Comparison of ENCODE assay signal across 2 cellular contexts in the genomic region with DNA sequence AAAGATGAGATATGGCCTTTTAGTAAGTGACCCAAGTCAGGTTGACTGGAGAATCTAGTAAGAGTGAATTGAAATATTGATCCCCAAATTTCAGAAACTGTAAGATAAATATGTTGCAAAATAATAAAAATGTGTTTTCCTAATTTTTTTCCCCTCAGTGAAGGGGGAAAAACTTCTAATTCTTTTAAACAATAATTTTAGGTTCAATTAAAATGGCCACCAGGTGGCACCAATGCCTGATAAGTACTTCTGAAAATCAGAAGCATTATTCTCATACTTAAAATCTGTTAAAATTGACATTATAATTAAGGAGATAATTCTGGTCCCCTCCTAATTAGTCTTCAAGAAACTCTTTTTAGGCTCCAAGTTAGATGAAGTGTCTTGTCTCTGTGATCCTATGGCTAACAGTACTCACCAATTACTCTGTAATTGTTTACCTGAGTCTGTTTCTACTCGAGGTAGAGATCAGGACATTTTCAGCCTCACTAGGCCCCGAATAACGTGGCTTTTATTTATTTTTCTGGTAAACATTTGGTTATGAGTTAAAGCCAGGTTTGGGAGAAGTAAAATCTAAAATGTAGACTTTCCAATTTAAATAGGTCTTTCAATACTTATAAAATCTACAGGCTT.
TF ChIP-seq lines count a peak whose summit lies in the region.

No MANE protein-coding gene starts in this region.

TF ChIP-seq in GM12878, 131 proteins besides CTCF, POLR2A, EP300 and RAD21:
- TF ChIP-seq SMC3 (IDR thresholded peaks at IDR 0.05; ENCODE audit: borderline replicate concordance, low read length) (peak; percentile 69; the same call in 1 of the 2 replicates), CHD4 (IDR thresholded peaks at IDR 0.05) (no peak)
- TF ChIP-seq, protein P1, sequence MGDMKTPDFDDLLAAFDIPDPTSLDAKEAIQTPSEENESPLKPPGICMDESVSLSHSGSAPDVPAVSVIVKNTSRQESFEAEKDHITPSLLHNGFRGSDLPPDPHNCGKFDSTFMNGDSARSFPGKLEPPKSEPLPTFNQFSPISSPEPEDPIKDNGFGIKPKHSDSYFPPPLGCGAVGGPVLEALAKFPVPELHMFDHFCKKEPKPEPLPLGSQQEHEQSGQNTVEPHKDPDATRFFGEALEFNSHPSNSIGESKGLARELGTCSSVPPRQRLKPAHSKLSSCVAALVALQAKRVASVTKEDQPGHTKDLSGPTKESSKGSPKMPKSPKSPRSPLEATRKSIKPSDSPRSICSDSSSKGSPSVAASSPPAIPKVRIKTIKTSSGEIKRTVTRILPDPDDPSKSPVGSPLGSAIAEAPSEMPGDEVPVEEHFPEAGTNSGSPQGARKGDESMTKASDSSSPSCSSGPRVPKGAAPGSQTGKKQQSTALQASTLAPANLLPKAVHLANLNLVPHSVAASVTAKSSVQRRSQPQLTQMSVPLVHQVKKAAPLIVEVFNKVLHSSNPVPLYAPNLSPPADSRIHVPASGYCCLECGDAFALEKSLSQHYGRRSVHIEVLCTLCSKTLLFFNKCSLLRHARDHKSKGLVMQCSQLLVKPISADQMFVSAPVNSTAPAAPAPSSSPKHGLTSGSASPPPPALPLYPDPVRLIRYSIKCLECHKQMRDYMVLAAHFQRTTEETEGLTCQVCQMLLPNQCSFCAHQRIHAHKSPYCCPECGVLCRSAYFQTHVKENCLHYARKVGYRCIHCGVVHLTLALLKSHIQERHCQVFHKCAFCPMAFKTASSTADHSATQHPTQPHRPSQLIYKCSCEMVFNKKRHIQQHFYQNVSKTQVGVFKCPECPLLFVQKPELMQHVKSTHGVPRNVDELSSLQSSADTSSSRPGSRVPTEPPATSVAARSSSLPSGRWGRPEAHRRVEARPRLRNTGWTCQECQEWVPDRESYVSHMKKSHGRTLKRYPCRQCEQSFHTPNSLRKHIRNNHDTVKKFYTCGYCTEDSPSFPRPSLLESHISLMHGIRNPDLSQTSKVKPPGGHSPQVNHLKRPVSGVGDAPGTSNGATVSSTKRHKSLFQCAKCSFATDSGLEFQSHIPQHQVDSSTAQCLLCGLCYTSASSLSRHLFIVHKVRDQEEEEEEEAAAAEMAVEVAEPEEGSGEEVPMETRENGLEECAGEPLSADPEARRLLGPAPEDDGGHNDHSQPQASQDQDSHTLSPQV (IDR thresholded peaks at IDR 0.05), result 0 out of 2 replicates have a peak, but pooled peaks have one; percentile 40

TF ChIP-seq in liver, 16 proteins besides CTCF, POLR2A, EP300 and RAD21:
- TF ChIP-seq JUND (IDR thresholded peaks at IDR 0.05) (no peak), HNF4G (IDR thresholded peaks at IDR 0.05) (no peak), TAF1 (conservative IDR thresholded peaks at IDR 0.05) (no peak), HNF4A (conservative IDR thresholded peaks at IDR 0.05) (no peak), YY1 (IDR thresholded peaks at IDR 0.05) (no peak), FOXA2 (IDR thresholded peaks at IDR 0.05) (no peak)
- TF ChIP-seq, protein P2, sequence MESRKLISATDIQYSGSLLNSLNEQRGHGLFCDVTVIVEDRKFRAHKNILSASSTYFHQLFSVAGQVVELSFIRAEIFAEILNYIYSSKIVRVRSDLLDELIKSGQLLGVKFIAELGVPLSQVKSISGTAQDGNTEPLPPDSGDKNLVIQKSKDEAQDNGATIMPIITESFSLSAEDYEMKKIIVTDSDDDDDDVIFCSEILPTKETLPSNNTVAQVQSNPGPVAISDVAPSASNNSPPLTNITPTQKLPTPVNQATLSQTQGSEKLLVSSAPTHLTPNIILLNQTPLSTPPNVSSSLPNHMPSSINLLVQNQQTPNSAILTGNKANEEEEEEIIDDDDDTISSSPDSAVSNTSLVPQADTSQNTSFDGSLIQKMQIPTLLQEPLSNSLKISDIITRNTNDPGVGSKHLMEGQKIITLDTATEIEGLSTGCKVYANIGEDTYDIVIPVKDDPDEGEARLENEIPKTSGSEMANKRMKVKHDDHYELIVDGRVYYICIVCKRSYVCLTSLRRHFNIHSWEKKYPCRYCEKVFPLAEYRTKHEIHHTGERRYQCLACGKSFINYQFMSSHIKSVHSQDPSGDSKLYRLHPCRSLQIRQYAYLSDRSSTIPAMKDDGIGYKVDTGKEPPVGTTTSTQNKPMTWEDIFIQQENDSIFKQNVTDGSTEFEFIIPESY (IDR thresholded peaks at IDR 0.05), result no peak
- TF ChIP-seq, protein P3, sequence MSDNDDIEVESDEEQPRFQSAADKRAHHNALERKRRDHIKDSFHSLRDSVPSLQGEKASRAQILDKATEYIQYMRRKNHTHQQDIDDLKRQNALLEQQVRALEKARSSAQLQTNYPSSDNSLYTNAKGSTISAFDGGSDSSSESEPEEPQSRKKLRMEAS (IDR thresholded peaks at IDR 0.05), result no peak
- TF ChIP-seq, protein P4, sequence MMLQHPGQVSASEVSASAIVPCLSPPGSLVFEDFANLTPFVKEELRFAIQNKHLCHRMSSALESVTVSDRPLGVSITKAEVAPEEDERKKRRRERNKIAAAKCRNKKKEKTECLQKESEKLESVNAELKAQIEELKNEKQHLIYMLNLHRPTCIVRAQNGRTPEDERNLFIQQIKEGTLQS (IDR thresholded peaks at IDR 0.05), result no peak
